ENCODE assay signal across 1 cellular context in the genomic region with DNA sequence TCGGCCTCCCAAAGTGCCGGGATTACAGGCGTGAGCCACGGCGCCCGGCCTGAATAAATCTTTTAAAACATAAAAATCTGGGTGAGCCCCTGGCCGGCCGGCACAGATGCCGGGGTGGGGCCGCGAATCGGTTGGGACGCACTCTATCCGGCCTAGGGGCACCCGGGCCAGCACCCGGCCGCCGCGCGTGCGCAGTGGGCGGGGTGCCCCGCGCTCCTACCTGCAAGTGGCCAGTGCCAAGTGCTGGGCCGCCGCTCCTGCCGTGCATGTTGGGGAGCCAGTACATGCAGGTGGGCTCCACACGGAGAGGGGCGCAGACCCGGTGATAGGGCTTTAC.
TF ChIP-seq lines count a peak whose summit lies in the region.

No MANE protein-coding gene starts in this region.

TF ChIP-seq in GM12878, 131 proteins besides CTCF, POLR2A, EP300 and RAD21:
- TF ChIP-seq NRF1 (conservative IDR thresholded peaks at IDR 0.05; ENCODE audit: low read depth, low read length): peak; percentile 9; the same call in 1 of the 2 replicates
